ENCODE assay signal across 17 cellular contexts in genomic region chr2:22485456-22485855, GRCh38.
DNase-seq lines count a peak whose midpoint lies in the region; ATAC-seq and TF ChIP-seq lines count a peak whose summit lies in the region.
"Had no signal": no experiment of that assay in that cellular context is flagged by ENCODE, and none has a peak within 500 bp of the region (broad histone marks: within the 10 kb centered on the region; RNA-seq: fewer than 3 reads in every experiment).

No MANE protein-coding gene starts in this region.

- no peaks in the 10 kb centered on the region for H3K36me3 ChIP-seq in liver (ENCODE audit: control insufficient read depth in 4 of 4, insufficient read depth in 3 of 4, low read depth in 1 of 4, low read length in 3 of 4)
- no peaks in the 10 kb centered on the region for H3K36me3 ChIP-seq in right lobe of liver
- H3K36me3 ChIP-seq in mesendoderm (ENCODE audit: control insufficient read depth, insufficient read depth, low read length): no peaks in the 10 kb centered on the region
- no peaks in the 10 kb centered on the region for H3K36me3 ChIP-seq in esophagus muscularis mucosa
- no peaks in the 10 kb centered on the region for H3K36me3 ChIP-seq in mesenchymal stem cell (ENCODE audit: control insufficient read depth in 1 of 2, insufficient read depth in 2 of 2, low read depth in 1 of 2, low read length in 2 of 2)

- H4K5ac ChIP-seq in mesendoderm (ENCODE audit: low read length): no peak overlapping the region

- no peaks in the 10 kb centered on the region for H3K27me3 ChIP-seq in liver (ENCODE audit: control insufficient read depth in 4 of 4, insufficient read depth in 4 of 4, low read length in 3 of 4)
- no peaks in the 10 kb centered on the region for H3K27me3 ChIP-seq in right lobe of liver
- no peaks in the 10 kb centered on the region for H3K27me3 ChIP-seq in mesendoderm (ENCODE audit: insufficient read depth, low read length, poor library complexity)
- no peaks in the 10 kb centered on the region for H3K27me3 ChIP-seq in esophagus muscularis mucosa
- peaks cover 0 to 76% of the 10 kb centered on the region in 2 experiments for H3K27me3 ChIP-seq in mesenchymal stem cell (ENCODE audit: control insufficient read depth in 1 of 2, insufficient read depth in 1 of 2, low read length in 2 of 2)

- no peak overlapping the region for H2AFZ ChIP-seq in mesenchymal stem cell (ENCODE audit: low read depth, low read length)

- H2BK15ac ChIP-seq in mesendoderm (replicated peaks; ENCODE audit: low read depth) (no peak overlapping the region), mesenchymal stem cell (ENCODE audit: low read depth, poor library complexity, severe bottlenecking) (no peak overlapping the region)

- H2AK5ac ChIP-seq in mesendoderm (ENCODE audit: low read length) (no peak overlapping the region), mesenchymal stem cell (ENCODE audit: low read length, severe bottlenecking) (no peak overlapping the region)

- no peak for DNase-seq in right lobe of liver
- DNase-seq in iPS DF 19.7 (ENCODE audit: low read depth, low spot score): peak; percentile 35
- DNase-seq in mesendoderm: peak; percentile 81
- DNase-seq in esophagus muscularis mucosa (ENCODE audit: extremely low spot score): no peak
- no peak for DNase-seq in mesenchymal stem cell
- DNase-seq: AML-193; CD4-positive, alpha-beta memory T cell; DMS79 treated with DMSO at 0.1 percent for 48 hours; HCEC 1CT; IMR-90 had no signal

- H3K79me1 ChIP-seq in mesendoderm (ENCODE audit: low read length): no peaks in the 10 kb centered on the region
- H3K79me1 ChIP-seq in mesenchymal stem cell (replicated peaks; ENCODE audit: low read length, poor library complexity, severe bottlenecking): no peaks in the 10 kb centered on the region

- no peak for TF ChIP-seq CTCF in liver (IDR thresholded peaks at IDR 0.05; ENCODE audit: low read depth, low read length, missing input control)
- TF ChIP-seq CTCF in right lobe of liver (IDR thresholded peaks at IDR 0.05): no peak
- TF ChIP-seq CTCF in esophagus muscularis mucosa (IDR thresholded peaks at IDR 0.05): no peak

- H3K4me1 ChIP-seq in liver (ENCODE audit: control insufficient read depth in 4 of 4, insufficient read depth in 4 of 4, low read length in 3 of 4): no peaks in the 10 kb centered on the region
- H3K4me1 ChIP-seq in right lobe of liver: no peaks in the 10 kb centered on the region
- H3K4me1 ChIP-seq in mesendoderm (ENCODE audit: control insufficient read depth, low read depth, low read length): peaks cover 2% of the 10 kb centered on the region
- H3K4me1 ChIP-seq in esophagus muscularis mucosa: no peaks in the 10 kb centered on the region
- H3K4me1 ChIP-seq in mesenchymal stem cell (ENCODE audit: control insufficient read depth, insufficient read depth, low read depth, low read length): no peaks in the 10 kb centered on the region
- H3K4me1 ChIP-seq: A549 had no signal

- ATAC-seq in right lobe of liver (no peak), GM21423 (IDR thresholded peaks at IDR 0.05; ENCODE audit: unreplicated experiment) (no peak)
- ATAC-seq: A549, GM12878 had no signal

- no peak for TF ChIP-seq EP300 in esophagus muscularis mucosa (IDR thresholded peaks at IDR 0.05)

- no peaks in the 10 kb centered on the region for H3K79me2 ChIP-seq in mesendoderm (ENCODE audit: control insufficient read depth, insufficient read depth, low read length)

- TF ChIP-seq POLR2A in right lobe of liver (IDR thresholded peaks at IDR 0.05) (no peak), esophagus muscularis mucosa (IDR thresholded peaks at IDR 0.05; ENCODE audit: low read depth) (no peak)

- intact Hi-C loops in right lobe of liver (cut with DNase I) (no loop called here), esophagus muscularis mucosa (cut with DNase I) (no loop called here)

- WGBS in liver: 49% methylated on average over 2 of the region's 2 CpGs
- WGBS in right lobe of liver (ENCODE audit: insufficient coverage, low coverage, low lambda C conversion rate, missing lambda C conversion rate): 30% methylated on average over 2 of the region's 2 CpGs
- no CpG with 5 or more reads among the region's 2 CpGs for WGBS in mesendoderm (ENCODE audit: extremely low coverage, insufficient coverage, low lambda C conversion rate)
- WGBS in esophagus muscularis mucosa: 56% methylated on average over 2 of the region's 2 CpGs
- 22% methylated on average over 2 of the region's 2 CpGs for WGBS in mesenchymal stem cell

- TF ChIP-seq RAD21 in liver (IDR thresholded peaks at IDR 0.05): no peak

- no peak overlapping the region for H3K23ac ChIP-seq in mesendoderm (ENCODE audit: low read length)
- no peak overlapping the region for H3K23ac ChIP-seq in mesenchymal stem cell (ENCODE audit: low read length in 2 of 2)

- no peak overlapping the region for H2BK5ac ChIP-seq in mesendoderm (ENCODE audit: low read length)
- H2BK5ac ChIP-seq in mesenchymal stem cell (ENCODE audit: low read depth, low read length, poor library complexity, severe bottlenecking): no peak overlapping the region

- H4K8ac ChIP-seq in mesendoderm (ENCODE audit: low read depth, low read length) (no peak overlapping the region), mesenchymal stem cell (ENCODE audit: low read length) (no peak overlapping the region)

- H2BK120ac ChIP-seq in mesendoderm (ENCODE audit: low read depth, low read length) (no peak overlapping the region), mesenchymal stem cell (ENCODE audit: low read depth, low read length) (no peak overlapping the region)

- H3K4ac ChIP-seq in mesendoderm (ENCODE audit: low read depth, low read length) (no peak overlapping the region), mesenchymal stem cell (ENCODE audit: low read depth in 1 of 2, low read length in 2 of 2) (no peak overlapping the region)

- no peak overlapping the region for H3K56ac ChIP-seq in mesendoderm (ENCODE audit: low read length)

- H3K4me2 ChIP-seq in mesendoderm (ENCODE audit: low read length) (no peak overlapping the region), mesenchymal stem cell (ENCODE audit: low read length, poor library complexity, severe bottlenecking) (no peak overlapping the region)
- H3K4me2 ChIP-seq: A549 had no signal

- H3K18ac ChIP-seq in mesendoderm (ENCODE audit: low read length) (no peak overlapping the region), mesenchymal stem cell (ENCODE audit: low read depth in 1 of 2, low read length in 2 of 2) (no peak overlapping the region)

- no peak overlapping the region for H3K27ac ChIP-seq in liver (ENCODE audit: low read depth in 1 of 2, low read length in 2 of 2)
- no peak overlapping the region for H3K27ac ChIP-seq in right lobe of liver
- H3K27ac ChIP-seq in mesendoderm (ENCODE audit: low read depth, low read length): no peak overlapping the region
- H3K27ac ChIP-seq in esophagus muscularis mucosa (replicated peaks in 1 of 4): no peak overlapping the region
- no peak overlapping the region for H3K27ac ChIP-seq in mesenchymal stem cell (ENCODE audit: low read length, poor library complexity, severe bottlenecking)
- H3K27ac ChIP-seq: 22Rv1, A549, C4-2B, HL-60 had no signal

- no peak overlapping the region for H3K4me3 ChIP-seq in liver (ENCODE audit: low read depth in 1 of 3, low read length in 3 of 3)
- no peak overlapping the region for H3K4me3 ChIP-seq in right lobe of liver
- H3K4me3 ChIP-seq in mesendoderm (ENCODE audit: low read length): no peak overlapping the region
- no peak overlapping the region for H3K4me3 ChIP-seq in esophagus muscularis mucosa
- H3K4me3 ChIP-seq in mesenchymal stem cell (ENCODE audit: insufficient read depth in 1 of 2, low read depth in 1 of 2, low read length in 2 of 2): no peak overlapping the region
- H3K4me3 ChIP-seq: A549, GM12878 had no signal

- H3K9ac ChIP-seq in liver (ENCODE audit: low read depth in 1 of 2, low read length in 2 of 2) (no peak overlapping the region), mesendoderm (ENCODE audit: low read length) (no peak overlapping the region), mesenchymal stem cell (ENCODE audit: low read length) (no peak overlapping the region)

- peaks cover 0 to 3% (median 0%) of the 10 kb centered on the region in 4 donors for H3K9me3 ChIP-seq in liver (ENCODE audit: control insufficient read depth in 4 of 4, low read length in 3 of 4)
- no peaks in the 10 kb centered on the region for H3K9me3 ChIP-seq in right lobe of liver
- no peaks in the 10 kb centered on the region for H3K9me3 ChIP-seq in esophagus muscularis mucosa
- no peaks in the 10 kb centered on the region for H3K9me3 ChIP-seq in mesenchymal stem cell (ENCODE audit: control insufficient read depth, low read length)
- H3K9me3 ChIP-seq: A549 had no signal

- no peak overlapping the region for H3K14ac ChIP-seq in mesenchymal stem cell (ENCODE audit: low read length in 2 of 2)

- H4K91ac ChIP-seq in mesenchymal stem cell (ENCODE audit: low read length): no peak overlapping the region

- no peak overlapping the region for H2BK12ac ChIP-seq in mesenchymal stem cell (ENCODE audit: low read length in 2 of 2)

TF ChIP-seq in liver, 16 proteins besides CTCF, POLR2A, EP300 and RAD21:
- TF ChIP-seq RXRA (IDR thresholded peaks at IDR 0.05) (peak in 1 of 2 donors; percentile 16), JUND (IDR thresholded peaks at IDR 0.05) (no peak), FOXA1 (IDR thresholded peaks at IDR 0.05) (no peak), NR2F2 (IDR thresholded peaks at IDR 0.05) (peak; percentile 15)

Comparison
In these comparisons a context has a peak if more than half of its experiments do, and no peak if none do; other contexts are left out.
1. DNase-seq: peak in iPS DF 19.7 (single experiment) and mesendoderm (single experiment); none in right lobe of liver (0 of 3), esophagus muscularis mucosa (single experiment) and mesenchymal stem cell (single experiment).